2 cellular contexts compared by ENCODE assay signal in the genomic region with DNA sequence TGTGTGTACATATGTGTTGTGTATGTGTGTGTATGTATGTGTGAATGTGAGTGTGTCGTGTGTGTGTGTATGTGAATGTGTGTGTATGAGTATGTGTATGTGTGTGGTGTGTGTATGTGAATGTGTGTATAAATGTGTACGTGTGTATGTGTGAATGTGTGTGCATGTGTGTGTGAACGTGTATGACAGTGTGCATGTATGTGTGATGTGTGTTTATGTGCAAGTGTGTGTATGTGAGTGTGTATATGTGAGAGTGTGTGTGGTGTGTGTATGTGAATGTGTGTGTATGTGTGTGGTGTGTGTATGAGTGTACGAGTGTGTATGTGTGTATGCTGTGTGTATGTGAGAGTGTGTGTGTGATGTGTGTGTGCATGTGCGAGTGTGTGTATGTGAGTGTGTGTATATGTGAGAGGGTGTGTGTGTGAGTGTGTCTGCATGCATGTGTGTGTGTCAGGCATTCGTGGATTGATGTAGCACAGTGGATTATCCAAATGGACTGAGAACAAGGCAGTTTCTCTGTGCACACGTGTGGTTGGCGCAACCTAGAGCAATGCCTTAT.
A peak's percentile ranks its signal among the peaks of the same experiment; 100 is the strongest.
TF ChIP-seq lines count a peak whose summit lies in the region.

No MANE protein-coding gene starts in this region.

TF ChIP-seq in HEK293, 187 proteins besides CTCF, POLR2A, EP300 and RAD21:
- TF ChIP-seq ZNF140 (tag by site-specific recombination; IDR thresholded peaks at IDR 0.05) (no peak; the same call in 1 of the 2 replicates), ZNF521 (tag by site-specific recombination; IDR thresholded peaks at IDR 0.05) (peak; percentile 42; the same call in 1 of the 2 replicates), ZNF341 (tag by site-specific recombination; IDR thresholded peaks at IDR 0.05; ENCODE audit: low read depth) (no peak), GLI4 (tag by site-specific recombination; IDR thresholded peaks at IDR 0.05) (0 out of 2 replicates have a peak, but pooled peaks have one; percentile 16), ZNF501 (tag by site-specific recombination; IDR thresholded peaks at IDR 0.05) (no peak)
- TF ChIP-seq, protein P1, sequence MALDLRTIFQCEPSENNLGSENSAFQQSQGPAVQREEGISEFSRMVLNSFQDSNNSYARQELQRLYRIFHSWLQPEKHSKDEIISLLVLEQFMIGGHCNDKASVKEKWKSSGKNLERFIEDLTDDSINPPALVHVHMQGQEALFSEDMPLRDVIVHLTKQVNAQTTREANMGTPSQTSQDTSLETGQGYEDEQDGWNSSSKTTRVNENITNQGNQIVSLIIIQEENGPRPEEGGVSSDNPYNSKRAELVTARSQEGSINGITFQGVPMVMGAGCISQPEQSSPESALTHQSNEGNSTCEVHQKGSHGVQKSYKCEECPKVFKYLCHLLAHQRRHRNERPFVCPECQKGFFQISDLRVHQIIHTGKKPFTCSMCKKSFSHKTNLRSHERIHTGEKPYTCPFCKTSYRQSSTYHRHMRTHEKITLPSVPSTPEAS (tag by site-specific recombination; IDR thresholded peaks at IDR 0.05): peak; percentile 99

TF ChIP-seq in GM12878, 131 proteins besides CTCF, POLR2A, EP300 and RAD21:
- TF ChIP-seq CREM (IDR thresholded peaks at IDR 0.05; ENCODE audit: low read depth): no peak
- TF ChIP-seq, protein P2, sequence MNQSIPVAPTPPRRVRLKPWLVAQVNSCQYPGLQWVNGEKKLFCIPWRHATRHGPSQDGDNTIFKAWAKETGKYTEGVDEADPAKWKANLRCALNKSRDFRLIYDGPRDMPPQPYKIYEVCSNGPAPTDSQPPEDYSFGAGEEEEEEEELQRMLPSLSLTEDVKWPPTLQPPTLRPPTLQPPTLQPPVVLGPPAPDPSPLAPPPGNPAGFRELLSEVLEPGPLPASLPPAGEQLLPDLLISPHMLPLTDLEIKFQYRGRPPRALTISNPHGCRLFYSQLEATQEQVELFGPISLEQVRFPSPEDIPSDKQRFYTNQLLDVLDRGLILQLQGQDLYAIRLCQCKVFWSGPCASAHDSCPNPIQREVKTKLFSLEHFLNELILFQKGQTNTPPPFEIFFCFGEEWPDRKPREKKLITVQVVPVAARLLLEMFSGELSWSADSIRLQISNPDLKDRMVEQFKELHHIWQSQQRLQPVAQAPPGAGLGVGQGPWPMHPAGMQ (IDR thresholded peaks at IDR 0.05; ENCODE audit: borderline replicate concordance): 0 out of 2 replicates have a peak, but pooled peaks have one; percentile 15
- TF ChIP-seq, protein P3, sequence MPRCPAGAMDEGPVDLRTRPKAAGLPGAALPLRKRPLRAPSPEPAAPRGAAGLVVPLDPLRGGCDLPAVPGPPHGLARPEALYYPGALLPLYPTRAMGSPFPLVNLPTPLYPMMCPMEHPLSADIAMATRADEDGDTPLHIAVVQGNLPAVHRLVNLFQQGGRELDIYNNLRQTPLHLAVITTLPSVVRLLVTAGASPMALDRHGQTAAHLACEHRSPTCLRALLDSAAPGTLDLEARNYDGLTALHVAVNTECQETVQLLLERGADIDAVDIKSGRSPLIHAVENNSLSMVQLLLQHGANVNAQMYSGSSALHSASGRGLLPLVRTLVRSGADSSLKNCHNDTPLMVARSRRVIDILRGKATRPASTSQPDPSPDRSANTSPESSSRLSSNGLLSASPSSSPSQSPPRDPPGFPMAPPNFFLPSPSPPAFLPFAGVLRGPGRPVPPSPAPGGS (IDR thresholded peaks at IDR 0.05; ENCODE audit: borderline replicate concordance, insufficient read depth, low read depth, low read length, poor library complexity, severe bottlenecking): peak; percentile 54
- TF ChIP-seq CBFB (IDR thresholded peaks at IDR 0.05; ENCODE audit: low read depth): no peak
- no peak for TF ChIP-seq SIX5 (IDR thresholded peaks at IDR 0.05; ENCODE audit: low read depth, low read length, severe bottlenecking)
TF ChIP-seq in GM12878: peak in this region for 2.
